In the genomic region with DNA sequence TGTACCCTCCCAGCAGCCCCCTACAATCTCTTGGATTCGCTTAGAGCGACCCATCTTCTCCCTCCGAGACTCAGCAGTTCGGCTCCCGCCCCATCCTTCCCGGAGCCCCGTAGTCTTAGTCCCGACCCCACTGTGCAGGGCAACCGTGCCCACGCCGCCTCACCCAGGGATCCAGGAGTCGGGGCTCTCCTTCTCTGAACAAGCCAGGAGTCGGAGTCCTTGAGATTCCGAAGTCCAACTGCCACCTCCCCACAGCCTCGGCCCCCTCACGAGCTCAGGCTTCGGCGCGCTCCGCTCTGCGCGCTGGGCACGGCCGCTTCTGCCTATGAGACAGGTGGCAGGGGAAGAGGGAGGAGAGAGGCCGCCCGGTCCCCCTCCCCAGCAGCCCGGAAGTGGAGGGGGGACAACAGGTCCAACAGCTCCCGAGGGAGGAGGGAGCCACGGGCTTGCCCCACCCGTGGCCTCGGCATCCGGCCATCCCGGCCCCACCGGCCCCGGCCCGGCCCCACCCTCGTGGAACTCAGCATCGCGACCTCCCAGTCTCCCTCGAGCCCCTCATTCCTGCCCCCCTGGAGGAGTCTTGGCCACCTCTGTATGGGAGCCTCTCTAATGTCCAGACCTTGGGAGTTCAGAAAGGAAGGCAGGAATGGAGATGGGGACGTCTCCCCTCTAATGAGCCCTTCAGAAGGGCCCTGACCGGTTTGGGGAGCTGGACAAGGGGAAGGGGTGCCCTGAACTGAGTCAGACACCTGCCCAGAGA, we compare ENCODE assay signal across 1 cellular context.
TF ChIP-seq lines count a peak whose summit lies in the region.

A gene (minus strand): TSS at position 321 of the 760 bp plus-strand sequence. CDS start 628 bp downstream, outside the sequence.

TF ChIP-seq in HepG2, 621 proteins besides CTCF, POLR2A, EP300 and RAD21 (continued from another document):
- peak; percentile 74; the same call in 1 of the 2 replicates for TF ChIP-seq MTF2 (CRISPR knock-in tag; IDR thresholded peaks at IDR 0.05; ENCODE audit: borderline replicate concordance)
- no peak for TF ChIP-seq FOXM1 (CRISPR knock-in tag; IDR thresholded peaks at IDR 0.05)
- no peak for TF ChIP-seq ZC3H4 (CRISPR knock-in tag; IDR thresholded peaks at IDR 0.05; ENCODE audit: borderline replicate concordance)
- TF ChIP-seq ZKSCAN5 (CRISPR knock-in tag; IDR thresholded peaks at IDR 0.05): no peak
- TF ChIP-seq ZNF543 (CRISPR knock-in tag; IDR thresholded peaks at IDR 0.05): peak; percentile 67; the same call in 1 of the 2 replicates
- no peak for TF ChIP-seq MAZ (IDR thresholded peaks at IDR 0.05; ENCODE audit: borderline replicate concordance, low read depth, low read length)
- TF ChIP-seq MAZ (CRISPR knock-in tag; IDR thresholded peaks at IDR 0.05; ENCODE audit: low read depth): no peak; the same call in 1 of the 2 replicates
- 0 out of 2 replicates have a peak, but pooled peaks have one; percentile 14 for TF ChIP-seq ZNF563 (CRISPR knock-in tag; IDR thresholded peaks at IDR 0.05)
- no peak for TF ChIP-seq THYN1 (CRISPR knock-in tag; IDR thresholded peaks at IDR 0.05; ENCODE audit: borderline replicate concordance, low read depth)
- TF ChIP-seq ZNF816 (CRISPR knock-in tag; IDR thresholded peaks at IDR 0.05; ENCODE audit: borderline replicate concordance): no peak
- TF ChIP-seq, protein P1, sequence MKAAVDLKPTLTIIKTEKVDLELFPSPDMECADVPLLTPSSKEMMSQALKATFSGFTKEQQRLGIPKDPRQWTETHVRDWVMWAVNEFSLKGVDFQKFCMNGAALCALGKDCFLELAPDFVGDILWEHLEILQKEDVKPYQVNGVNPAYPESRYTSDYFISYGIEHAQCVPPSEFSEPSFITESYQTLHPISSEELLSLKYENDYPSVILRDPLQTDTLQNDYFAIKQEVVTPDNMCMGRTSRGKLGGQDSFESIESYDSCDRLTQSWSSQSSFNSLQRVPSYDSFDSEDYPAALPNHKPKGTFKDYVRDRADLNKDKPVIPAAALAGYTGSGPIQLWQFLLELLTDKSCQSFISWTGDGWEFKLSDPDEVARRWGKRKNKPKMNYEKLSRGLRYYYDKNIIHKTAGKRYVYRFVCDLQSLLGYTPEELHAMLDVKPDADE (CRISPR knock-in tag; IDR thresholded peaks at IDR 0.05): no peak
- TF ChIP-seq ZMYM4 (CRISPR knock-in tag; IDR thresholded peaks at IDR 0.05): 0 out of 2 replicates have a peak, but pooled peaks have one; percentile 3
- TF ChIP-seq DMAP1 (CRISPR knock-in tag; IDR thresholded peaks at IDR 0.05): peak; percentile 35; the same call in 1 of the 2 replicates
- TF ChIP-seq ELF3 (CRISPR knock-in tag; IDR thresholded peaks at IDR 0.05): 0 out of 2 replicates have a peak, but pooled peaks have one; percentile 27
- no peak for TF ChIP-seq ZNF484 (CRISPR knock-in tag; IDR thresholded peaks at IDR 0.05; ENCODE audit: borderline replicate concordance, low read depth)
- TF ChIP-seq ZNF382 (CRISPR knock-in tag; IDR thresholded peaks at IDR 0.05; ENCODE audit: borderline replicate concordance): no peak
- TF ChIP-seq, protein P2, sequence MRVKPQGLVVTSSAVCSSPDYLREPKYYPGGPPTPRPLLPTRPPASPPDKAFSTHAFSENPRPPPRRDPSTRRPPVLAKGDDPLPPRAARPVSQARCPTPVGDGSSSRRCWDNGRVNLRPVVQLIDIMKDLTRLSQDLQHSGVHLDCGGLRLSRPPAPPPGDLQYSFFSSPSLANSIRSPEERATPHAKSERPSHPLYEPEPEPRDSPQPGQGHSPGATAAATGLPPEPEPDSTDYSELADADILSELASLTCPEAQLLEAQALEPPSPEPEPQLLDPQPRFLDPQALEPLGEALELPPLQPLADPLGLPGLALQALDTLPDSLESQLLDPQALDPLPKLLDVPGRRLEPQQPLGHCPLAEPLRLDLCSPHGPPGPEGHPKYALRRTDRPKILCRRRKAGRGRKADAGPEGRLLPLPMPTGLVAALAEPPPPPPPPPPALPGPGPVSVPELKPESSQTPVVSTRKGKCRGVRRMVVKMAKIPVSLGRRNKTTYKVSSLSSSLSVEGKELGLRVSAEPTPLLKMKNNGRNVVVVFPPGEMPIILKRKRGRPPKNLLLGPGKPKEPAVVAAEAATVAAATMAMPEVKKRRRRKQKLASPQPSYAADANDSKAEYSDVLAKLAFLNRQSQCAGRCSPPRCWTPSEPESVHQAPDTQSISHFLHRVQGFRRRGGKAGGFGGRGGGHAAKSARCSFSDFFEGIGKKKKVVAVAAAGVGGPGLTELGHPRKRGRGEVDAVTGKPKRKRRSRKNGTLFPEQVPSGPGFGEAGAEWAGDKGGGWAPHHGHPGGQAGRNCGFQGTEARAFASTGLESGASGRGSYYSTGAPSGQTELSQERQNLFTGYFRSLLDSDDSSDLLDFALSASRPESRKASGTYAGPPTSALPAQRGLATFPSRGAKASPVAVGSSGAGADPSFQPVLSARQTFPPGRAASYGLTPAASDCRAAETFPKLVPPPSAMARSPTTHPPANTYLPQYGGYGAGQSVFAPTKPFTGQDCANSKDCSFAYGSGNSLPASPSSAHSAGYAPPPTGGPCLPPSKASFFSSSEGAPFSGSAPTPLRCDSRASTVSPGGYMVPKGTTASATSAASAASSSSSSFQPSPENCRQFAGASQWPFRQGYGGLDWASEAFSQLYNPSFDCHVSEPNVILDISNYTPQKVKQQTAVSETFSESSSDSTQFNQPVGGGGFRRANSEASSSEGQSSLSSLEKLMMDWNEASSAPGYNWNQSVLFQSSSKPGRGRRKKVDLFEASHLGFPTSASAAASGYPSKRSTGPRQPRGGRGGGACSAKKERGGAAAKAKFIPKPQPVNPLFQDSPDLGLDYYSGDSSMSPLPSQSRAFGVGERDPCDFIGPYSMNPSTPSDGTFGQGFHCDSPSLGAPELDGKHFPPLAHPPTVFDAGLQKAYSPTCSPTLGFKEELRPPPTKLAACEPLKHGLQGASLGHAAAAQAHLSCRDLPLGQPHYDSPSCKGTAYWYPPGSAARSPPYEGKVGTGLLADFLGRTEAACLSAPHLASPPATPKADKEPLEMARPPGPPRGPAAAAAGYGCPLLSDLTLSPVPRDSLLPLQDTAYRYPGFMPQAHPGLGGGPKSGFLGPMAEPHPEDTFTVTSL (CRISPR knock-in tag; IDR thresholded peaks at IDR 0.05; ENCODE audit: borderline replicate concordance): no peak
- no peak for TF ChIP-seq NKX3-1 (CRISPR knock-in tag; IDR thresholded peaks at IDR 0.05)
- TF ChIP-seq ZFP62 (CRISPR knock-in tag; IDR thresholded peaks at IDR 0.05): no peak
- TF ChIP-seq ZNF788 (CRISPR knock-in tag; IDR thresholded peaks at IDR 0.05; ENCODE audit: borderline replicate concordance): peak; percentile 78; the same call in 1 of the 2 replicates
- no peak for TF ChIP-seq NBN (conservative IDR thresholded peaks at IDR 0.05)
- no peak for TF ChIP-seq ZNF468 (CRISPR knock-in tag; IDR thresholded peaks at IDR 0.05)
- TF ChIP-seq ZNF138 (CRISPR knock-in tag; IDR thresholded peaks at IDR 0.05; ENCODE audit: low read depth): no peak
- TF ChIP-seq, protein P3, sequence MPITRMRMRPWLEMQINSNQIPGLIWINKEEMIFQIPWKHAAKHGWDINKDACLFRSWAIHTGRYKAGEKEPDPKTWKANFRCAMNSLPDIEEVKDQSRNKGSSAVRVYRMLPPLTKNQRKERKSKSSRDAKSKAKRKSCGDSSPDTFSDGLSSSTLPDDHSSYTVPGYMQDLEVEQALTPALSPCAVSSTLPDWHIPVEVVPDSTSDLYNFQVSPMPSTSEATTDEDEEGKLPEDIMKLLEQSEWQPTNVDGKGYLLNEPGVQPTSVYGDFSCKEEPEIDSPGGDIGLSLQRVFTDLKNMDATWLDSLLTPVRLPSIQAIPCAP (CRISPR knock-in tag; IDR thresholded peaks at IDR 0.05; ENCODE audit: low read depth): no peak
- TF ChIP-seq NCOR1 (IDR thresholded peaks at IDR 0.05; ENCODE audit: borderline replicate concordance, low read length): peak; percentile 27; the same call in 1 of the 2 replicates
- peak; percentile 48; the same call in 1 of the 2 replicates for TF ChIP-seq ZNF747 (CRISPR knock-in tag; IDR thresholded peaks at IDR 0.05; ENCODE audit: borderline replicate concordance)
- TF ChIP-seq RARG (CRISPR knock-in tag; IDR thresholded peaks at IDR 0.05; ENCODE audit: low read depth): no peak
- no peak for TF ChIP-seq ZNF33B (CRISPR knock-in tag; IDR thresholded peaks at IDR 0.05)
- peak; percentile 74; the same call in 1 of the 2 replicates for TF ChIP-seq HNRNPL (IDR thresholded peaks at IDR 0.05; ENCODE audit: low read depth, low read length)
- TF ChIP-seq NFE2 (CRISPR knock-in tag; IDR thresholded peaks at IDR 0.05): no peak
- 0 out of 2 replicates have a peak, but pooled peaks have one; percentile 14 for TF ChIP-seq ZNF335 (CRISPR knock-in tag; IDR thresholded peaks at IDR 0.05)
- TF ChIP-seq SKI (IDR thresholded peaks at IDR 0.05; ENCODE audit: partially characterized antibody): no peak
- no peak for TF ChIP-seq BRD4 (CRISPR knock-in tag; IDR thresholded peaks at IDR 0.05)
- no peak for TF ChIP-seq HMGA1 (CRISPR knock-in tag; conservative IDR thresholded peaks at IDR 0.05)
- TF ChIP-seq SRSF1 (optimal IDR thresholded peaks at IDR 0.05; ENCODE audit: low read depth, low read length): no peak
- TF ChIP-seq ZNF569 (CRISPR knock-in tag; IDR thresholded peaks at IDR 0.05; ENCODE audit: borderline replicate concordance): no peak
- TF ChIP-seq SMAD1 (CRISPR knock-in tag; IDR thresholded peaks at IDR 0.05; ENCODE audit: borderline replicate concordance, low read depth): 0 out of 2 replicates have a peak, but pooled peaks have one; percentile 17
- TF ChIP-seq, protein P4, sequence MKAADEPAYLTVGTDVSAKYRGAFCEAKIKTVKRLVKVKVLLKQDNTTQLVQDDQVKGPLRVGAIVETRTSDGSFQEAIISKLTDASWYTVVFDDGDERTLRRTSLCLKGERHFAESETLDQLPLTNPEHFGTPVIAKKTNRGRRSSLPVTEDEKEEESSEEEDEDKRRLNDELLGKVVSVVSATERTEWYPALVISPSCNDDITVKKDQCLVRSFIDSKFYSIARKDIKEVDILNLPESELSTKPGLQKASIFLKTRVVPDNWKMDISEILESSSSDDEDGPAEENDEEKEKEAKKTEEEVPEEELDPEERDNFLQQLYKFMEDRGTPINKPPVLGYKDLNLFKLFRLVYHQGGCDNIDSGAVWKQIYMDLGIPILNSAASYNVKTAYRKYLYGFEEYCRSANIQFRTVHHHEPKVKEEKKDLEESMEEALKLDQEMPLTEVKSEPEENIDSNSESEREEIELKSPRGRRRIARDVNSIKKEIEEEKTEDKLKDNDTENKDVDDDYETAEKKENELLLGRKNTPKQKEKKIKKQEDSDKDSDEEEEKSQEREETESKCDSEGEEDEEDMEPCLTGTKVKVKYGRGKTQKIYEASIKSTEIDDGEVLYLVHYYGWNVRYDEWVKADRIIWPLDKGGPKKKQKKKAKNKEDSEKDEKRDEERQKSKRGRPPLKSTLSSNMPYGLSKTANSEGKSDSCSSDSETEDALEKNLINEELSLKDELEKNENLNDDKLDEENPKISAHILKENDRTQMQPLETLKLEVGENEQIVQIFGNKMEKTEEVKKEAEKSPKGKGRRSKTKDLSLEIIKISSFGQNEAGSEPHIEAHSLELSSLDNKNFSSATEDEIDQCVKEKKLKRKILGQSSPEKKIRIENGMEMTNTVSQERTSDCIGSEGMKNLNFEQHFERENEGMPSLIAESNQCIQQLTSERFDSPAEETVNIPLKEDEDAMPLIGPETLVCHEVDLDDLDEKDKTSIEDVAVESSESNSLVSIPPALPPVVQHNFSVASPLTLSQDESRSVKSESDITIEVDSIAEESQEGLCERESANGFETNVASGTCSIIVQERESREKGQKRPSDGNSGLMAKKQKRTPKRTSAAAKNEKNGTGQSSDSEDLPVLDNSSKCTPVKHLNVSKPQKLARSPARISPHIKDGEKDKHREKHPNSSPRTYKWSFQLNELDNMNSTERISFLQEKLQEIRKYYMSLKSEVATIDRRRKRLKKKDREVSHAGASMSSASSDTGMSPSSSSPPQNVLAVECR (CRISPR knock-in tag; IDR thresholded peaks at IDR 0.05; ENCODE audit: borderline replicate concordance): no peak
- no peak for TF ChIP-seq SP4 (CRISPR knock-in tag; IDR thresholded peaks at IDR 0.05)
- TF ChIP-seq ZBTB7A (CRISPR knock-in tag; IDR thresholded peaks at IDR 0.05): no peak; the same call in 1 of the 2 replicates
- peak; percentile 62; the same call in 1 of the 2 replicates for TF ChIP-seq KDM5A (IDR thresholded peaks at IDR 0.05; ENCODE audit: borderline replicate concordance, low read length)
- TF ChIP-seq, protein P5, sequence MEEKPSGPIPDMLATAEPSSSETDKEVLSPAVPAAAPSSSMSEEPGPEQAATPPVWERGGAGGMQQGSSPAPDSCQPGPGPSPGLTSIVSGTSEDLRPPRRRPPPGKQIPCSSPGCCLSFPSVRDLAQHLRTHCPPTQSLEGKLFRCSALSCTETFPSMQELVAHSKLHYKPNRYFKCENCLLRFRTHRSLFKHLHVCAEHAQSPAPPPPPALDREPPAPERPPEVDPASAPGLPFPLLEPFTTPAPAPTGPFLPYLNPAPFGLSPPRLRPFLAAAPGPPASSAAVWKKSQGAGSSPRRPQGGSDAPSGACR (CRISPR knock-in tag; IDR thresholded peaks at IDR 0.05): peak; percentile 45; the same call in 1 of the 2 replicates
- peak; percentile 57; the same call in 1 of the 2 replicates for TF ChIP-seq ZMAT3 (CRISPR knock-in tag; conservative IDR thresholded peaks at IDR 0.05)
- TF ChIP-seq, protein P6, sequence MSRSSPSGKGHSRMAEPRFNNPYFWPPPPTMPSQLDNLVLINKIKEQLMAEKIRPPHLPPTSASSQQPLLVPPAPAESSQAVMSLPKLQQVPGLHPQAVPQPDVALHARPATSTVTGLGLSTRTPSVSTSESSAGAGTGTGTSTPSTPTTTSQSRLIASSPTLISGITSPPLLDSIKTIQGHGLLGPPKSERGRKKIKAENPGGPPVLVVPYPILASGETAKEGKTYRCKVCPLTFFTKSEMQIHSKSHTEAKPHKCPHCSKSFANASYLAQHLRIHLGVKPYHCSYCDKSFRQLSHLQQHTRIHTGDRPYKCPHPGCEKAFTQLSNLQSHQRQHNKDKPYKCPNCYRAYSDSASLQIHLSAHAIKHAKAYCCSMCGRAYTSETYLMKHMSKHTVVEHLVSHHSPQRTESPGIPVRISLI (CRISPR knock-in tag; IDR thresholded peaks at IDR 0.05; ENCODE audit: borderline replicate concordance): 0 out of 2 replicates have a peak, but pooled peaks have one; percentile 13
- peak; percentile 16; the same call in 1 of the 2 replicates for TF ChIP-seq SPEN (CRISPR knock-in tag; IDR thresholded peaks at IDR 0.05; ENCODE audit: low read depth)
- TF ChIP-seq KAT7 (CRISPR knock-in tag; IDR thresholded peaks at IDR 0.05; ENCODE audit: borderline replicate concordance): no peak
- no peak; the same call in 1 of the 2 replicates for TF ChIP-seq GATAD2A (CRISPR knock-in tag; IDR thresholded peaks at IDR 0.05)
